28 cellular contexts compared by ENCODE assay signal in genomic region chr3:194384156-194384555, GRCh38. TPM values are rescaled to one million over a fixed set of nuclear protein-coding genes. Genes with fewer than 3 reads are reported as not detected.
"Had no signal": no experiment of that assay in that cellular context is flagged by ENCODE, and none has a peak within 500 bp of the region (broad histone marks: within the 10 kb centered on the region; RNA-seq: fewer than 3 reads in every experiment).

No MANE protein-coding gene starts in this region.

- H3K79me2 ChIP-seq: parathyroid adenoma had no signal

- H2AFZ ChIP-seq: parathyroid adenoma had no signal

- H3K4me3 ChIP-seq: breast epithelium, esophagus squamous epithelium, heart right ventricle, lung, right atrium auricular region, stomach, thyroid gland had no signal

- H3K27ac ChIP-seq: breast epithelium, esophagus squamous epithelium, heart right ventricle, parathyroid adenoma, right atrium auricular region, stomach, thyroid gland, VCaP had no signal

- H3K27me3 ChIP-seq: right atrium auricular region, thyroid gland had no signal

- H3K36me3 ChIP-seq: breast epithelium, esophagus squamous epithelium, heart right ventricle, right atrium auricular region, stomach, thyroid gland had no signal

- H3K9me3 ChIP-seq: breast epithelium, esophagus squamous epithelium, heart right ventricle, right atrium auricular region, stomach, thyroid gland had no signal

- FAIRE-seq: TTC549 had no signal

- H3K4me1 ChIP-seq: breast epithelium, esophagus squamous epithelium, heart right ventricle, parathyroid adenoma, right atrium auricular region had no signal

- DNase-seq: activated CD4-positive, alpha-beta T cell treated with anti-CD3 and anti-CD28 coated beads for 48 hours; activated CD4-positive, alpha-beta T cell treated with anti-CD3 and anti-CD28 coated beads, Interleukin-2, amount 50 U/mL, for 48 hours; activated CD8-positive, alpha-beta memory T cell treated with anti-CD3 and anti-CD28 coated beads for 24 hours; activated gamma-delta T cell treated with Interleukin-2 at 50 U/mL for 16 hours; dermis blood vessel endothelial cell; effector CD4-positive, alpha-beta T cell; esophagus squamous epithelium; foreskin melanocyte; heart right ventricle; kidney glomerular epithelial cell; mesendoderm; stimulated activated CD4-positive, alpha-beta T cell treated with anti-CD3 and anti-CD28 coated beads, Interleukin-2, amount 100 ng/mL, for 48 hours; stomach; SW 1271; T-helper 9 cell; thyroid gland had no signal

- ATAC-seq: activated CD4-positive, CD25-positive, alpha-beta regulatory T cell treated with anti-CD3 and anti-CD28 coated beads, Interleukin-2, amount 50 U/mL, for 24 hours; activated naive CD4-positive, alpha-beta T cell treated with anti-CD3 and anti-CD28 coated beads, Interleukin-2, amount 50 U/mL, for 72 hours; heart right ventricle; left lobe of liver had no signal

- H3K9ac ChIP-seq: parathyroid adenoma had no signal

RNA-seq across cellular contexts. Expression of gene LRRC15, which starts 14.6 kb away (rescaled TPM):
- total RNA-seq: activated naive CD4-positive, alpha-beta T cell treated with anti-CD3 and anti-CD28 coated beads, Interleukin-2, amount 50 U/mL, for 72 hours; glomerular endothelial cell; left lobe of liver; pulmonary artery endothelial cell had no signal

RNA-seq across cellular contexts. Expression of gene GP5, which starts 14.9 kb away (rescaled TPM):
- total RNA-seq: glomerular endothelial cell had no signal
- polyA plus RNA-seq: stomach had no signal

RNA-seq across cellular contexts. Expression of gene CPN2, which starts 33.0 kb away (rescaled TPM):
- total RNA-seq: activated naive CD4-positive, alpha-beta T cell treated with anti-CD3 and anti-CD28 coated beads, Interleukin-2, amount 50 U/mL, for 72 hours; dermis blood vessel endothelial cell; esophagus squamous epithelium; glomerular endothelial cell; lung; pulmonary artery endothelial cell; right atrium auricular region; stomach; thyroid gland; ureter had no signal
- polyA plus RNA-seq: lung, stomach had no signal
